11 cellular contexts compared by ENCODE assay signal in genomic region chr2:137969418-137969765, GRCh38. TPM values are rescaled to one million over a fixed set of nuclear protein-coding genes. Genes with fewer than 3 reads are reported as not detected.
DNase-seq lines count a peak whose midpoint lies in the region; ATAC-seq, FAIRE-seq and TF ChIP-seq lines count a peak whose summit lies in the region.
"Had no signal": no experiment of that assay in that cellular context is flagged by ENCODE, and none has a peak within 500 bp of the region (broad histone marks: within the 10 kb centered on the region; RNA-seq: fewer than 3 reads in every experiment).

No MANE protein-coding gene starts in this region.

- no peak for FAIRE-seq in GM12892 (lab: Jason Lieb, UNC)

- peak; percentile 84 for DNase-seq in AG09309 (ENCODE audit: low read depth)
- DNase-seq in MV-4-11 (lab: John Stamatoyannopoulos, UW): peak; percentile 92
- peak; percentile 68 for DNase-seq in astrocyte of the hippocampus (ENCODE audit: low read depth, low spot score)
- DNase-seq in left lobe of liver (ENCODE audit: low spot score): no peak
- DNase-seq in GM12892 (ENCODE audit: insufficient read length): no peak
- DNase-seq in activated naive CD4-positive, alpha-beta T cell treated with anti-CD3 and anti-CD28 coated beads, Interleukin-2, amount 10 ng/mL, durations not matched to agents 7 days and 5 days: no peak
- no peak for DNase-seq in activated T-cell treated with anti-CD3 and anti-CD28 coated beads, Interleukin-2, amount 50 U/mL, for 24 hours
- DNase-seq: DMS 273 treated with DMSO at 0.1 percent for 48 hours had no signal

- H3K4me3 ChIP-seq in AG09309 (ENCODE audit: control insufficient read depth, low read depth, low read length): no peak overlapping the region

- no peak for TF ChIP-seq POLR2A in GM12892 (IDR thresholded peaks at IDR 0.05; ENCODE audit: low read depth, low read length)

- ATAC-seq in left lobe of liver (peak; percentile 9), GM18868 (IDR thresholded peaks at IDR 0.05; ENCODE audit: unreplicated experiment) (no peak)
- ATAC-seq: activated naive CD4-positive, alpha-beta T cell treated with anti-CD3 and anti-CD28 coated beads, Interleukin-2, amount 50 U/mL, for 72 hours had no signal

- TF ChIP-seq CTCF in AG09309 (IDR thresholded peaks at IDR 0.05; ENCODE audit: control insufficient read depth, insufficient read depth, low read depth, low read length, missing control alignments): no peak

- H3K9me3 Mint-ChIP-seq in activated naive CD4-positive, alpha-beta T cell treated with anti-CD3 and anti-CD28 coated beads, Interleukin-2, amount 10 ng/mL, durations not matched to agents 7 days and 5 days: no peaks in the 10 kb centered on the region
- no peaks in the 10 kb centered on the region for H3K9me3 Mint-ChIP-seq in activated T-cell treated with anti-CD3 and anti-CD28 coated beads, Interleukin-2, amount 50 U/mL, for 24 hours
- H3K9me3 Mint-ChIP-seq: activated naive CD4-positive, alpha-beta T cell treated with anti-CD3 and anti-CD28 coated beads, Interleukin-2, amount 50 U/mL, for 72 hours; IgD-negative memory B cell had no signal

- no peaks in the 10 kb centered on the region for H3K4me1 Mint-ChIP-seq in activated naive CD4-positive, alpha-beta T cell treated with anti-CD3 and anti-CD28 coated beads, Interleukin-2, amount 10 ng/mL, durations not matched to agents 7 days and 5 days
- H3K4me1 Mint-ChIP-seq in activated T-cell treated with anti-CD3 and anti-CD28 coated beads, Interleukin-2, amount 50 U/mL, for 24 hours (ENCODE audit: low read depth): no peaks in the 10 kb centered on the region

- H3K27me3 Mint-ChIP-seq in activated naive CD4-positive, alpha-beta T cell treated with anti-CD3 and anti-CD28 coated beads, Interleukin-2, amount 10 ng/mL, durations not matched to agents 7 days and 5 days: no peaks in the 10 kb centered on the region
- no peaks in the 10 kb centered on the region for H3K27me3 Mint-ChIP-seq in activated T-cell treated with anti-CD3 and anti-CD28 coated beads, Interleukin-2, amount 50 U/mL, for 24 hours

- no peak overlapping the region for H3K27ac Mint-ChIP-seq in activated naive CD4-positive, alpha-beta T cell treated with anti-CD3 and anti-CD28 coated beads, Interleukin-2, amount 10 ng/mL, durations not matched to agents 7 days and 5 days
- no peak overlapping the region for H3K27ac Mint-ChIP-seq in activated T-cell treated with anti-CD3 and anti-CD28 coated beads, Interleukin-2, amount 50 U/mL, for 24 hours
- H3K27ac Mint-ChIP-seq: activated naive CD4-positive, alpha-beta T cell treated with anti-CD3 and anti-CD28 coated beads, Interleukin-2, amount 50 U/mL, for 72 hours; IgD-negative memory B cell had no signal

- H3K4me3 Mint-ChIP-seq in activated naive CD4-positive, alpha-beta T cell treated with anti-CD3 and anti-CD28 coated beads, Interleukin-2, amount 10 ng/mL, durations not matched to agents 7 days and 5 days: no peak overlapping the region
- H3K4me3 Mint-ChIP-seq in activated T-cell treated with anti-CD3 and anti-CD28 coated beads, Interleukin-2, amount 50 U/mL, for 24 hours: no peak overlapping the region
- H3K4me3 Mint-ChIP-seq: IgD-negative memory B cell had no signal

- CTCF ChIA-PET in activated naive CD4-positive, alpha-beta T cell treated with anti-CD3 and anti-CD28 coated beads, Interleukin-2, amount 10 ng/mL, durations not matched to agents 7 days and 5 days (lab: Charles Lee): no interaction called here

- no peaks in the 10 kb centered on the region for H3K36me3 Mint-ChIP-seq in activated naive CD4-positive, alpha-beta T cell treated with anti-CD3 and anti-CD28 coated beads, Interleukin-2, amount 10 ng/mL, durations not matched to agents 7 days and 5 days
- no peaks in the 10 kb centered on the region for H3K36me3 Mint-ChIP-seq in activated T-cell treated with anti-CD3 and anti-CD28 coated beads, Interleukin-2, amount 50 U/mL, for 24 hours (ENCODE audit: low read depth)
- H3K36me3 Mint-ChIP-seq: activated naive CD4-positive, alpha-beta T cell treated with anti-CD3 and anti-CD28 coated beads, Interleukin-2, amount 50 U/mL, for 72 hours had no signal

RNA-seq across cellular contexts. Expression of gene HNMT, which starts 5.1 kb away (rescaled TPM):
- total RNA-seq in left lobe of liver: 46.2 TPM
- not detected for polyA plus RNA-seq in GM12892 (2012; ENCODE audit: missing spikeins)
- total RNA-seq: activated naive CD4-positive, alpha-beta T cell treated with anti-CD3 and anti-CD28 coated beads, Interleukin-2, amount 50 U/mL, for 72 hours had no signal
- polyA plus RNA-seq: IgD-negative memory B cell had no signal

Comparison
In these comparisons a context has a peak if more than half of its experiments do, and no peak if none do; other contexts are left out.
1. DNase-seq: peak in AG09309 (single experiment), MV-4-11 (single experiment) and astrocyte of the hippocampus (single experiment); none in left lobe of liver (single experiment), GM12892 (single experiment), activated naive CD4-positive, alpha-beta T cell treated with anti-CD3 and anti-CD28 coated beads, Interleukin-2, amount 10 ng/mL, durations not matched to agents 7 days and 5 days (single experiment) and activated T-cell treated with anti-CD3 and anti-CD28 coated beads, Interleukin-2, amount 50 U/mL, for 24 hours (single experiment).